Comparison of ENCODE assay signal across 20 cellular contexts in genomic region chr17:48553837-48554236, GRCh38. TPM values are rescaled to one million over a fixed set of nuclear protein-coding genes. Genes with fewer than 3 reads are reported as not detected.
DNase-seq lines count a peak whose midpoint lies in the region; ATAC-seq and TF ChIP-seq lines count a peak whose summit lies in the region.
"Had no signal": no experiment of that assay in that cellular context is flagged by ENCODE, and none has a peak within 500 bp of the region (broad histone marks: within the 10 kb centered on the region; RNA-seq: fewer than 3 reads in every experiment).

No MANE protein-coding gene starts in this region.

- CTCF ChIA-PET in AG04449 (lab: Yijun Ruan, JAX) = interaction anchor here (1.8 kb wide), 1 partner anchor 40 kb away, joined by 5 read pairs; the partner anchor contains the start of gene HOXB5

- H3K9ac ChIP-seq in adipocyte (ENCODE audit: low read length) (peak overlapping the region; percentile 84), rectal smooth muscle tissue (ENCODE audit: low read length) (no peak overlapping the region)

- peaks cover 4% of the 10 kb centered on the region for H3K4me1 Mint-ChIP-seq in activated T-cell treated with anti-CD3 and anti-CD28 coated beads, Interleukin-2, amount 50 U/mL, for 72 hours (ENCODE audit: low read depth)

- DNase-seq in AG04449 (ENCODE audit: low read depth, low spot score) = no peak
- no peak for DNase-seq in adipocyte (ENCODE audit: low read depth)
- DNase-seq in fibroblast of mammary gland (ENCODE audit: low read depth) = no peak
- no peak for DNase-seq in amniotic stem cell (lab: John Stamatoyannopoulos, UW)
- DNase-seq in activated T-cell treated with anti-CD3 and anti-CD28 coated beads, Interleukin-2, amount 50 U/mL, for 72 hours = no peak
- DNase-seq: activated CD4-positive, alpha-beta T cell treated with anti-CD3 and anti-CD28 coated beads, Interleukin-2, amount 10 ng/mL, durations not matched to agents 24 days and 14 days; activated T-cell treated with anti-CD3 and anti-CD28 coated beads, Interleukin-2, amount 50 U/mL, for 48 hours; anterior cingulate cortex; DMS 273 treated with DMSO at 0.1 percent for 48 hours; effector memory CD4-positive, alpha-beta T cell; Kasumi-1; kidney glomerular epithelial cell; naive thymus-derived CD4-positive, alpha-beta T cell; substantia nigra had no signal

- H3K4me3 Mint-ChIP-seq in activated T-cell treated with anti-CD3 and anti-CD28 coated beads, Interleukin-2, amount 50 U/mL, for 72 hours = no peak overlapping the region

- POLR2A ChIA-PET in AG04449 (lab: Yijun Ruan, JAX) = interaction anchor here (0.9 kb wide), 1 partner anchor 12 kb away, joined by 4 read pairs; no protein-coding TSS in a partner anchor

- H3K4me3 ChIP-seq in AG04449 (ENCODE audit: low read depth, low read length) = peak overlapping the region; percentile 56
- H3K4me3 ChIP-seq in adipocyte (ENCODE audit: low read length) = peak overlapping the region; percentile 78
- H3K4me3 ChIP-seq in fibroblast of mammary gland (ENCODE audit: control insufficient read depth, low read depth, low read length) = peak overlapping the region; percentile 0
- peak overlapping the region; percentile 34 for H3K4me3 ChIP-seq in rectal smooth muscle tissue (ENCODE audit: low read length)

- no peak overlapping the region for H3K27ac Mint-ChIP-seq in activated T-cell treated with anti-CD3 and anti-CD28 coated beads, Interleukin-2, amount 50 U/mL, for 72 hours
- H3K27ac Mint-ChIP-seq: activated CD4-positive, alpha-beta T cell treated with anti-CD3 and anti-CD28 coated beads, Interleukin-2, amount 10 ng/mL, durations not matched to agents 24 days and 14 days had no signal

- peaks cover 16% of the 10 kb centered on the region for H3K27me3 Mint-ChIP-seq in activated T-cell treated with anti-CD3 and anti-CD28 coated beads, Interleukin-2, amount 50 U/mL, for 72 hours (ENCODE audit: low read depth)

- H3K4me1 ChIP-seq in adipocyte (ENCODE audit: control insufficient read depth, insufficient read depth, low read length) (peaks cover 55% of the 10 kb centered on the region), rectal smooth muscle tissue (ENCODE audit: control insufficient read depth, insufficient read depth, low read length) (peaks cover 62% of the 10 kb centered on the region)

- H3K9me3 ChIP-seq in adipocyte (ENCODE audit: control insufficient read depth, low read length) = no peaks in the 10 kb centered on the region

- no peaks in the 10 kb centered on the region for H3K9me3 Mint-ChIP-seq in activated T-cell treated with anti-CD3 and anti-CD28 coated beads, Interleukin-2, amount 50 U/mL, for 72 hours
- H3K9me3 Mint-ChIP-seq: activated CD4-positive, alpha-beta T cell treated with anti-CD3 and anti-CD28 coated beads, Interleukin-2, amount 10 ng/mL, durations not matched to agents 24 days and 14 days; naive thymus-derived CD4-positive, alpha-beta T cell; T-helper 2 cell treated with Interferon-gamma antibody and Interleukin-4, amounts not matched to agents 5 μg/mL and 100 μg/mL, for 36 hours had no signal

- peak overlapping the region; percentile 98 for H3K27ac ChIP-seq in rectal smooth muscle tissue (ENCODE audit: low read depth, low read length)

- peaks cover 18% of the 10 kb centered on the region for H3K36me3 ChIP-seq in adipocyte (ENCODE audit: control insufficient read depth, insufficient read depth, low read length, severe bottlenecking)
- H3K36me3 ChIP-seq in rectal smooth muscle tissue (ENCODE audit: control insufficient read depth, insufficient read depth, low read length) = no peaks in the 10 kb centered on the region

- peaks cover 0 to 2% of the 10 kb centered on the region in 2 donors for H3K36me3 Mint-ChIP-seq in activated T-cell treated with anti-CD3 and anti-CD28 coated beads, Interleukin-2, amount 50 U/mL, for 72 hours (ENCODE audit: insufficient read depth in 2 of 2)

- TF ChIP-seq CTCF in AG04449 (IDR thresholded peaks at IDR 0.05; ENCODE audit: insufficient read depth, low read length, missing control alignments) (no peak), fibroblast of mammary gland (conservative IDR thresholded peaks at IDR 0.05; ENCODE audit: control insufficient read depth, insufficient read depth, low read depth, low read length) (no peak)

- H3K27me3 ChIP-seq in adipocyte (replicated peaks; ENCODE audit: control insufficient read depth, insufficient read depth, low read length) (no peaks in the 10 kb centered on the region), rectal smooth muscle tissue (ENCODE audit: control insufficient read depth, insufficient read depth, low read length) (no peaks in the 10 kb centered on the region)

- ATAC-seq in GM18498 (IDR thresholded peaks at IDR 0.05; ENCODE audit: unreplicated experiment) = no peak
- no peak for ATAC-seq in activated T-cell treated with anti-CD3 and anti-CD28 coated beads, Interleukin-2, amount 50 U/mL, for 72 hours (replicated peaks in 1 of 2)
- no peak for ATAC-seq in HG02973 (IDR thresholded peaks at IDR 0.05; ENCODE audit: unreplicated experiment)
- ATAC-seq: HCT116; naive thymus-derived CD4-positive, alpha-beta T cell had no signal

RNA-seq across cellular contexts. Expression of gene HOXB2, which starts 8.9 kb away (rescaled TPM):
- 10 to 100 TPM; 18.1 to 37.7 TPM for total RNA-seq in activated T-cell treated with anti-CD3 and anti-CD28 coated beads, Interleukin-2, amount 50 U/mL, for 72 hours

RNA-seq across cellular contexts. Expression of gene HOXB1, which starts 23.0 kb away (rescaled TPM):
- not detected for total RNA-seq in activated T-cell treated with anti-CD3 and anti-CD28 coated beads, Interleukin-2, amount 50 U/mL, for 72 hours
- total RNA-seq: activated CD4-positive, alpha-beta T cell treated with anti-CD3 and anti-CD28 coated beads, Interleukin-2, amount 10 ng/mL, durations not matched to agents 24 days and 14 days; naive thymus-derived CD4-positive, alpha-beta T cell; skeletal muscle tissue had no signal

RNA-seq across cellular contexts. Expression of gene HOXB4, which starts 24.3 kb away (rescaled TPM):
- 1 to 10 TPM; 1.9 to 3.3 TPM for total RNA-seq in activated T-cell treated with anti-CD3 and anti-CD28 coated beads, Interleukin-2, amount 50 U/mL, for 72 hours

RNA-seq across cellular contexts. Expression of gene HOXB3, which starts 36.2 kb away (rescaled TPM):
- 1 to 10 TPM; 2.9 to 8.1 TPM for total RNA-seq in activated T-cell treated with anti-CD3 and anti-CD28 coated beads, Interleukin-2, amount 50 U/mL, for 72 hours

RNA-seq across cellular contexts. Expression of gene HOXB5, which starts 39.7 kb away (rescaled TPM):
- total RNA-seq in activated T-cell treated with anti-CD3 and anti-CD28 coated beads, Interleukin-2, amount 50 U/mL, for 72 hours = not detected
- total RNA-seq: activated CD4-positive, alpha-beta T cell treated with anti-CD3 and anti-CD28 coated beads, Interleukin-2, amount 10 ng/mL, durations not matched to agents 24 days and 14 days; naive thymus-derived CD4-positive, alpha-beta T cell; skeletal muscle tissue had no signal

Comparison
In these comparisons a context has a peak if more than half of its experiments do, and no peak if none do; other contexts are left out.
1. H3K4me3 ChIP-seq: peak in every context shown above with its lines; median percentile 78 in adipocyte; 56 in AG04449; 34 in rectal smooth muscle tissue; 0 in fibroblast of mammary gland.